ENCODE assay signal across 27 cellular contexts in genomic region chr7:26127411-26127810, GRCh38. TPM values are rescaled to one million over a fixed set of nuclear protein-coding genes. Genes with fewer than 3 reads are reported as not detected.
DNase-seq lines count a peak whose midpoint lies in the region; ATAC-seq and TF ChIP-seq lines count a peak whose summit lies in the region.
"Had no signal": no experiment of that assay in that cellular context is flagged by ENCODE, and none has a peak within 500 bp of the region (broad histone marks: within the 10 kb centered on the region; RNA-seq: fewer than 3 reads in every experiment).

No MANE protein-coding gene starts in this region.

- no peaks in the 10 kb centered on the region for H3K36me3 Mint-ChIP-seq in naive B cell

- H2AFZ ChIP-seq in OCI-LY7 (ENCODE audit: low read length), result no peak overlapping the region

- H3K4me3 Mint-ChIP-seq in naive B cell, result peak overlapping the region in 2 of 8 donors; percentile 11 to 55
- H3K4me3 Mint-ChIP-seq: activated CD8-positive, alpha-beta T cell treated with anti-CD3 and anti-CD28 coated beads for 36 hours; WTC11 had no signal

- no peaks in the 10 kb centered on the region for H3K79me2 ChIP-seq in OCI-LY7 (ENCODE audit: insufficient read depth, low read depth, low read length)

- peaks cover 14 to 25% (median 21%) of the 10 kb centered on the region in 3 donors for H3K4me1 Mint-ChIP-seq in naive B cell
- H3K4me1 Mint-ChIP-seq: WTC11 had no signal

- H3K36me3 ChIP-seq in OCI-LY7 (ENCODE audit: insufficient read depth, low read length), result no peaks in the 10 kb centered on the region

- H3K4me1 ChIP-seq in OCI-LY7 (ENCODE audit: insufficient read depth, low read length, poor library complexity, severe bottlenecking), result peaks cover 13% of the 10 kb centered on the region
- H3K4me1 ChIP-seq: psoas muscle had no signal

- DNase-seq in NCI-H146 (lab: John Stamatoyannopoulos, UW) (peak; percentile 32), NCI-H146 treated with DMSO at 0.1 percent for 48 hours (lab: John Stamatoyannopoulos, UW; ENCODE audit: unreplicated experiment) (no peak), OCI-LY7 (ENCODE audit: low spot score) (peak; percentile 58), naive B cell (peak; percentile 35), HPDE6-E6E7 (ENCODE audit: extremely low spot score) (no peak), anterior cingulate cortex (lab: John Stamatoyannopoulos, UW) (no peak)
- DNase-seq: 8988T; activated CD8-positive, alpha-beta T cell treated with anti-CD3 and anti-CD28 coated beads for 36 hours; activated naive CD4-positive, alpha-beta T cell treated with anti-CD3 and anti-CD28 coated beads, Interleukin-2, amount 50 U/mL, for 16 hours; aorta; central memory CD4-positive, alpha-beta T cell; dorsolateral prefrontal cortex; EL; foreskin fibroblast; hippocampal formation; MV-4-11; NCI-H2171; psoas muscle; SK-N-SH; stimulated activated CD4-positive, alpha-beta T cell treated with anti-CD3 and anti-CD28 coated beads, Interleukin-4, amount 100 ng/mL, for 4 hours; T-helper 9 cell had no signal

- CTCF ChIA-PET in OCI-LY7 (lab: Charles Lee; ENCODE audit: unreplicated experiment), result no interaction called here

- H3K9me2 ChIP-seq in OCI-LY7 (ENCODE audit: insufficient read depth, low read length), result no peaks in the 10 kb centered on the region
- H3K9me2 ChIP-seq: SK-N-SH had no signal

- intact Hi-C loops in OCI-LY7 (cut with micrococcal nuclease; ENCODE audit: unreplicated experiment), result no loop called here

- H3K27me3 Mint-ChIP-seq in naive B cell, result peaks cover 7 to 31% (median 30%) of the 10 kb centered on the region in 3 donors
- H3K27me3 Mint-ChIP-seq: activated CD8-positive, alpha-beta T cell treated with anti-CD3 and anti-CD28 coated beads for 36 hours had no signal

- H3K27ac Mint-ChIP-seq in naive B cell, result peak overlapping the region in 4 of 6 donors; percentile 5 to 53 (median 32)
- H3K27ac Mint-ChIP-seq: activated CD8-positive, alpha-beta T cell treated with anti-CD3 and anti-CD28 coated beads for 36 hours; WTC11 had no signal

- H3K9me3 ChIP-seq in OCI-LY7 (ENCODE audit: low read length), result no peaks in the 10 kb centered on the region
- H3K9me3 ChIP-seq: psoas muscle, SK-N-SH had no signal

- ATAC-seq in GM21737 (IDR thresholded peaks at IDR 0.05; ENCODE audit: unreplicated experiment) (peak; percentile 35), naive B cell (ENCODE audit: low read depth in 2 of 2) (peak; percentile 94 to 97), HG02884 (IDR thresholded peaks at IDR 0.05; ENCODE audit: unreplicated experiment) (no peak)
- ATAC-seq: activated CD8-positive, alpha-beta T cell treated with anti-CD3 and anti-CD28 coated beads for 36 hours; psoas muscle; WTC11 had no signal

- no peaks in the 10 kb centered on the region for H3K9me3 Mint-ChIP-seq in naive B cell
- H3K9me3 Mint-ChIP-seq: activated CD8-positive, alpha-beta T cell treated with anti-CD3 and anti-CD28 coated beads for 36 hours had no signal

- no peak for TF ChIP-seq CTCF in OCI-LY7 (conservative IDR thresholded peaks at IDR 0.05; ENCODE audit: low read length)

- no peak overlapping the region for H3K4me3 ChIP-seq in OCI-LY7 (ENCODE audit: low read depth, low read length, poor library complexity, severe bottlenecking)
- H3K4me3 ChIP-seq: dorsolateral prefrontal cortex, psoas muscle, smooth muscle cell had no signal

- POLR2A ChIA-PET in OCI-LY7 (lab: Charles Lee), result no interaction called here

- no peak overlapping the region for H3K27ac ChIP-seq in OCI-LY7 (ENCODE audit: low read depth, low read length, poor library complexity, severe bottlenecking)
- H3K27ac ChIP-seq: dorsolateral prefrontal cortex, epithelial cell of prostate, KMS-11, psoas muscle had no signal

- H4K20me1 ChIP-seq in OCI-LY7 (ENCODE audit: insufficient read depth, low read length), result no peaks in the 10 kb centered on the region

- BruUV-seq in OCI-LY7 (replicated peaks; lab: Mats Ljungman, UMichigan), result no TSS peak

- H3K4me2 ChIP-seq in OCI-LY7 (ENCODE audit: low read length), result peak overlapping the region; percentile 47; the same call in 1 of the 2 replicates
- H3K4me2 ChIP-seq: KMS-11, SK-N-SH, smooth muscle cell had no signal

RNA-seq across cellular contexts. Expression of gene NFE2L3, which starts 24.6 kb away (rescaled TPM):
- total RNA-seq in OCI-LY7 (2014; rRNA removed; shearing (Covaris generic)), result 10.7 and 13.3 TPM in 2 replicates
- 12.3 and 12.6 TPM in 2 replicates for total RNA-seq in OCI-LY7 (2022)
- polyA plus RNA-seq in naive B cell (ENCODE audit: low read depth in 6 of 6), result 1 to 10 TPM in 5 of 6 donors, under 1 TPM in 1; 0.93 to 4.1 (median 2.4) TPM

Comparison
In these comparisons a context has a peak if more than half of its experiments do, and no peak if none do; other contexts are left out.
1. DNase-seq: peak in NCI-H146 (single experiment), OCI-LY7 (single experiment) and naive B cell (single experiment); none in NCI-H146 treated with DMSO at 0.1 percent for 48 hours (single experiment), HPDE6-E6E7 (single experiment) and anterior cingulate cortex (0 of 58).